ENCODE assay signal across 27 cellular contexts in the genomic region with DNA sequence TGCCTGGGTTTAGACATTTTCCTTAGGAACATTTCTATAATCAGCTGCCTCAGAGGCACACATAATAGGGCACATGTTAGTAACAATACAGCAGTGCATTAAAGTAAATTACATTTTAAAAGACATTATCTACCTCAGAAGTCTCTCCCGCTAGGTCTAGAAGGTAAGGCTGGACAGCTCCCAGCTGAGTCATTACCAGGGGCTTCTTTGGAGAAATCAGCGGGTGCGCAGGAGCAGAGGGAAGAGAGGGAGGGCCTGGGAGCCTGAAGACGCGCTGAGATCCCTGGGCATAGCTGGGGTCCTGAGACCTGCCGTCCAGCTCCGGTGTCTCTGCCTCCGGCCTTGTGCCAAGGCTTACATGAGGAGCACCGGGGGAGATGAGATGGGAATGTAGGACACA.
"Had no signal": no experiment of that assay in that cellular context is flagged by ENCODE, and none has a peak within 500 bp of the region (broad histone marks: within the 10 kb centered on the region; RNA-seq: fewer than 3 reads in every experiment).

No MANE protein-coding gene starts in this region.

- H3K36me3 ChIP-seq: ascending aorta, brain microvascular endothelial cell, heart left ventricle had no signal

- DNase-seq: activated CD4-positive, alpha-beta memory T cell treated with anti-CD3 and anti-CD28 coated beads, Interleukin-2, amount 10 ng/mL, durations not matched to agents 7 days and 5 days; activated CD4-positive, alpha-beta T cell treated with anti-CD3 and anti-CD28 coated beads for 1 hour; activated CD4-positive, alpha-beta T cell treated with anti-CD3 and anti-CD28 coated beads for 4 hours; activated CD4-positive, alpha-beta T cell treated with anti-CD3 and anti-CD28 coated beads, Interleukin-2, amount 10 ng/mL, durations not matched to agents 7 days and 5 days; activated CD4-positive, alpha-beta T cell treated with anti-CD3 and anti-CD28 coated beads, Interleukin-2, amount 50 U/mL, for 4 hours; activated CD8-positive, alpha-beta memory T cell treated with anti-CD3 and anti-CD28 coated beads, Interleukin-2, amount 50 U/mL, for 48 hours; activated gamma-delta T cell; activated naive CD4-positive, alpha-beta T cell; activated naive CD4-positive, alpha-beta T cell treated with anti-CD3 and anti-CD28 coated beads, Interleukin-2, amount 10 ng/mL, durations not matched to agents 7 days and 5 days; activated naive CD8-positive, alpha-beta T cell treated with anti-CD3 and anti-CD28 coated beads, Interleukin-2, amount 10 ng/mL, durations not matched to agents 7 days and 5 days; activated T-cell treated with anti-CD3 and anti-CD28 coated beads for 4 hours; activated T-cell treated with anti-CD3 and anti-CD28 coated beads, Interleukin-2, amount 50 U/mL, for 24 hours; activated T-cell treated with anti-CD3 and anti-CD28 coated beads, Interleukin-2, amount 50 U/mL, for 72 hours; brain microvascular endothelial cell; dorsolateral prefrontal cortex; effector memory CD4-positive, alpha-beta T cell; endodermal cell; foreskin fibroblast; heart left ventricle; T-helper 2 cell had no signal

- H2AFZ ChIP-seq: hepatocyte had no signal

- H3K27ac Mint-ChIP-seq: activated CD4-positive, alpha-beta memory T cell treated with anti-CD3 and anti-CD28 coated beads, Interleukin-2, amount 10 ng/mL, durations not matched to agents 7 days and 5 days; activated CD4-positive, alpha-beta T cell treated with anti-CD3 and anti-CD28 coated beads, Interleukin-2, amount 10 ng/mL, durations not matched to agents 7 days and 5 days; activated naive CD4-positive, alpha-beta T cell treated with anti-CD3 and anti-CD28 coated beads, Interleukin-2, amount 10 ng/mL, durations not matched to agents 7 days and 5 days; activated naive CD4-positive, alpha-beta T cell treated with anti-CD3 and anti-CD28 coated beads, Interleukin-2, amount 50 U/mL, for 72 hours; activated naive CD8-positive, alpha-beta T cell treated with anti-CD3 and anti-CD28 coated beads, Interleukin-2, amount 10 ng/mL, durations not matched to agents 7 days and 5 days; activated T-cell treated with anti-CD3 and anti-CD28 coated beads, Interleukin-2, amount 50 U/mL, for 24 hours; activated T-cell treated with anti-CD3 and anti-CD28 coated beads, Interleukin-2, amount 50 U/mL, for 72 hours; dendritic cell treated with granulocyte-macrophage colony-stimulating factor and Interleukin-4, amounts not matched to agents 40 ng/mL and 50 ng/mL, for 4 days; endodermal cell had no signal

- H3K4me2 ChIP-seq: hepatocyte had no signal

- H3K27me3 ChIP-seq: ascending aorta, brain microvascular endothelial cell, dorsolateral prefrontal cortex, heart left ventricle, hepatocyte had no signal

- H3K27ac ChIP-seq: ascending aorta, brain microvascular endothelial cell, coronary artery, dorsolateral prefrontal cortex, heart left ventricle, hepatocyte had no signal

- H3K36me3 Mint-ChIP-seq: activated naive CD4-positive, alpha-beta T cell treated with anti-CD3 and anti-CD28 coated beads, Interleukin-2, amount 10 ng/mL, durations not matched to agents 7 days and 5 days; activated naive CD4-positive, alpha-beta T cell treated with anti-CD3 and anti-CD28 coated beads, Interleukin-2, amount 50 U/mL, for 72 hours; activated naive CD8-positive, alpha-beta T cell treated with anti-CD3 and anti-CD28 coated beads, Interleukin-2, amount 10 ng/mL, durations not matched to agents 7 days and 5 days had no signal

- H3K4me3 ChIP-seq: ascending aorta, coronary artery, dorsolateral prefrontal cortex, heart left ventricle, hepatocyte had no signal

- H3K9me3 Mint-ChIP-seq: activated CD4-positive, alpha-beta memory T cell treated with anti-CD3 and anti-CD28 coated beads, Interleukin-2, amount 10 ng/mL, durations not matched to agents 7 days and 5 days; activated CD4-positive, alpha-beta T cell treated with anti-CD3 and anti-CD28 coated beads, Interleukin-2, amount 10 ng/mL, durations not matched to agents 7 days and 5 days; activated naive CD8-positive, alpha-beta T cell treated with anti-CD3 and anti-CD28 coated beads, Interleukin-2, amount 10 ng/mL, durations not matched to agents 7 days and 5 days; activated T-cell treated with anti-CD3 and anti-CD28 coated beads, Interleukin-2, amount 50 U/mL, for 24 hours; activated T-cell treated with anti-CD3 and anti-CD28 coated beads, Interleukin-2, amount 50 U/mL, for 72 hours had no signal

- ATAC-seq: activated naive CD4-positive, alpha-beta T cell treated with anti-CD3 and anti-CD28 coated beads, Interleukin-2, amount 50 U/mL, for 72 hours; activated T-cell treated with anti-CD3 and anti-CD28 coated beads, Interleukin-2, amount 50 U/mL, for 72 hours; esophagus mucosa; heart left ventricle had no signal

- H3K79me2 ChIP-seq: hepatocyte had no signal

- H3K4me1 Mint-ChIP-seq: activated CD4-positive, alpha-beta T cell treated with anti-CD3 and anti-CD28 coated beads, Interleukin-2, amount 10 ng/mL, durations not matched to agents 7 days and 5 days; activated naive CD4-positive, alpha-beta T cell treated with anti-CD3 and anti-CD28 coated beads, Interleukin-2, amount 10 ng/mL, durations not matched to agents 7 days and 5 days; activated naive CD8-positive, alpha-beta T cell treated with anti-CD3 and anti-CD28 coated beads, Interleukin-2, amount 10 ng/mL, durations not matched to agents 7 days and 5 days; central memory CD8-positive, alpha-beta T cell had no signal

- H3K4me3 Mint-ChIP-seq: activated CD4-positive, alpha-beta memory T cell treated with anti-CD3 and anti-CD28 coated beads, Interleukin-2, amount 10 ng/mL, durations not matched to agents 7 days and 5 days; activated CD4-positive, alpha-beta T cell treated with anti-CD3 and anti-CD28 coated beads, Interleukin-2, amount 10 ng/mL, durations not matched to agents 7 days and 5 days; activated naive CD4-positive, alpha-beta T cell treated with anti-CD3 and anti-CD28 coated beads, Interleukin-2, amount 10 ng/mL, durations not matched to agents 7 days and 5 days; activated naive CD8-positive, alpha-beta T cell treated with anti-CD3 and anti-CD28 coated beads, Interleukin-2, amount 10 ng/mL, durations not matched to agents 7 days and 5 days; activated T-cell treated with anti-CD3 and anti-CD28 coated beads, Interleukin-2, amount 50 U/mL, for 24 hours; activated T-cell treated with anti-CD3 and anti-CD28 coated beads, Interleukin-2, amount 50 U/mL, for 72 hours; central memory CD8-positive, alpha-beta T cell; dendritic cell treated with granulocyte-macrophage colony-stimulating factor and Interleukin-4, amounts not matched to agents 40 ng/mL and 50 ng/mL, for 4 days; endodermal cell had no signal

- H3K4me1 ChIP-seq: heart left ventricle had no signal

- H3K27me3 Mint-ChIP-seq: activated naive CD4-positive, alpha-beta T cell treated with anti-CD3 and anti-CD28 coated beads, Interleukin-2, amount 10 ng/mL, durations not matched to agents 7 days and 5 days had no signal
